22 cellular contexts compared by ENCODE assay signal in the genomic region with DNA sequence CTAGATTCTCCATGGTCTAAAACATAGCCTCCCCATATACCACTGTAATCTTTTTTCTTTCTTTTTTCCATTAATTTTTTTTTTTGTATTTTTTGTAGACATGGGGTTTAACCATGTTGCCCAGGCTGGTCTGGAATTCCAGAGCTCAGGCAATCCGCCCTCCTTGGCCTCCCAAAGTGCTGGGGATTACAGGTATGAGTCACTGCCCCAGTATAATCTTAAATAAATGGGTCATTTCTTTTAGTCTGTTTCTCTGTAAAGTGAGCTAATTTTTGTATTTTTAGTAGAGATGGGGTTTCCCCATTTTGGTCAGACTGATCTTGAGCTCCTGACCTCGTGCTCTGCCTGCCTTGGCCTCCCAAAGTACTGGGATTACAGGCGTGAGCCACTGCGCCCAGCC. TPM values are rescaled to one million over a fixed set of nuclear protein-coding genes. Genes with fewer than 3 reads are reported as not detected.
DNase-seq lines count a peak whose midpoint lies in the region; ATAC-seq and TF ChIP-seq lines count a peak whose summit lies in the region.
"Had no signal": no experiment of that assay in that cellular context is flagged by ENCODE, and none has a peak within 500 bp of the region (broad histone marks: within the 10 kb centered on the region; RNA-seq: fewer than 3 reads in every experiment).

No MANE protein-coding gene starts in this region.

- H3K9me3 Mint-ChIP-seq in activated CD4-positive, alpha-beta memory T cell treated with anti-CD3 and anti-CD28 coated beads for 36 hours: no peaks in the 10 kb centered on the region
- H3K9me3 Mint-ChIP-seq in activated CD4-positive, alpha-beta memory T cell treated with anti-CD3 and anti-CD28 coated beads, Interleukin-2, amount 10 ng/mL, durations not matched to agents 7 days and 5 days: no peaks in the 10 kb centered on the region
- no peaks in the 10 kb centered on the region for H3K9me3 Mint-ChIP-seq in dendritic cell treated with granulocyte-macrophage colony-stimulating factor and Interleukin-4, amounts not matched to agents 40 ng/mL and 50 ng/mL, for 4 days
- no peaks in the 10 kb centered on the region for H3K9me3 Mint-ChIP-seq in stimulated activated naive B cell treated with anti-CD40 and anti-IgM and Interleukin-4, amounts not matched to agents 10 μg/mL and 1 μg/mL and 100 μg/mL, for 72 hours
- no peaks in the 10 kb centered on the region for H3K9me3 Mint-ChIP-seq in progenitor cell of endocrine pancreas (ENCODE audit: low read depth)
- H3K9me3 Mint-ChIP-seq: brain; CD8-positive, alpha-beta T cell; H9 had no signal

- peak; percentile 63 to 74 for ATAC-seq in stimulated activated naive B cell treated with anti-CD40 and anti-IgM and Interleukin-4, amounts not matched to agents 10 μg/mL and 1 μg/mL and 100 μg/mL, for 72 hours (replicated peaks)
- ATAC-seq: CD8-positive, alpha-beta T cell; heart right ventricle had no signal

- peaks cover 21% of the 10 kb centered on the region for H3K4me1 Mint-ChIP-seq in activated CD4-positive, alpha-beta memory T cell treated with anti-CD3 and anti-CD28 coated beads for 36 hours (ENCODE audit: low read depth)
- H3K4me1 Mint-ChIP-seq in activated CD4-positive, alpha-beta memory T cell treated with anti-CD3 and anti-CD28 coated beads, Interleukin-2, amount 10 ng/mL, durations not matched to agents 7 days and 5 days: peaks cover 9% of the 10 kb centered on the region
- H3K4me1 Mint-ChIP-seq in dendritic cell treated with granulocyte-macrophage colony-stimulating factor and Interleukin-4, amounts not matched to agents 40 ng/mL and 50 ng/mL, for 4 days (ENCODE audit: low read depth): peaks cover 28% of the 10 kb centered on the region
- peaks cover 1 to 12% of the 10 kb centered on the region in 2 donors for H3K4me1 Mint-ChIP-seq in stimulated activated naive B cell treated with anti-CD40 and anti-IgM and Interleukin-4, amounts not matched to agents 10 μg/mL and 1 μg/mL and 100 μg/mL, for 72 hours
- H3K4me1 Mint-ChIP-seq in progenitor cell of endocrine pancreas (ENCODE audit: low read depth): peaks cover 17% of the 10 kb centered on the region

- H3K4me3 Mint-ChIP-seq in activated CD4-positive, alpha-beta memory T cell treated with anti-CD3 and anti-CD28 coated beads for 36 hours: no peak overlapping the region
- H3K4me3 Mint-ChIP-seq in activated CD4-positive, alpha-beta memory T cell treated with anti-CD3 and anti-CD28 coated beads, Interleukin-2, amount 10 ng/mL, durations not matched to agents 7 days and 5 days: no peak overlapping the region
- no peak overlapping the region for H3K4me3 Mint-ChIP-seq in dendritic cell treated with granulocyte-macrophage colony-stimulating factor and Interleukin-4, amounts not matched to agents 40 ng/mL and 50 ng/mL, for 4 days
- H3K4me3 Mint-ChIP-seq in stimulated activated naive B cell treated with anti-CD40 and anti-IgM and Interleukin-4, amounts not matched to agents 10 μg/mL and 1 μg/mL and 100 μg/mL, for 72 hours: peak overlapping the region in 1 of 2 donors; percentile 39
- H3K4me3 Mint-ChIP-seq in progenitor cell of endocrine pancreas (ENCODE audit: low read depth): no peak overlapping the region
- H3K4me3 Mint-ChIP-seq: brain; CD8-positive, alpha-beta T cell; H9 had no signal

- intact Hi-C loops in activated CD4-positive, alpha-beta memory T cell treated with anti-CD3 and anti-CD28 coated beads for 36 hours (cut with micrococcal nuclease): loop anchor here (1.0 kb wide), 1 partner anchor 26 kb away; no protein-coding TSS in a partner anchor
- intact Hi-C loops in dendritic cell treated with granulocyte-macrophage colony-stimulating factor and Interleukin-4, amounts not matched to agents 40 ng/mL and 50 ng/mL, for 4 days (cut with micrococcal nuclease): no loop called here

- DNase-seq in activated CD4-positive, alpha-beta memory T cell treated with anti-CD3 and anti-CD28 coated beads for 36 hours: peak; percentile 49
- no peak for DNase-seq in activated CD4-positive, alpha-beta memory T cell treated with anti-CD3 and anti-CD28 coated beads, Interleukin-2, amount 10 ng/mL, durations not matched to agents 7 days and 5 days
- peak; percentile 45 for DNase-seq in LHCN-M2 (ENCODE audit: low read depth)
- DNase-seq in stimulated activated naive B cell treated with anti-CD40 and anti-IgM and Interleukin-4, amounts not matched to agents 10 μg/mL and 1 μg/mL and 100 μg/mL, for 72 hours: no peak
- no peak for DNase-seq in progenitor cell of endocrine pancreas (ENCODE audit: low spot score, unreplicated experiment)
- DNase-seq in NCI-H1436 treated with DMSO at 0.1 percent for 48 hours (lab: John Stamatoyannopoulos, UW): no peak
- DNase-seq in GM13976 (ENCODE audit: low spot score): no peak
- DNase-seq: activated CD4-positive, alpha-beta T cell treated with anti-CD3 and anti-CD28 coated beads, Interleukin-2, amount 50 U/mL, for 4 hours; activated gamma-delta T cell; CD8-positive, alpha-beta T cell; H9; heart right ventricle; kidney; midbrain; NCI-H1417; NCI-H446; Right ventricle myocardium superior; stimulated activated CD4-positive, alpha-beta T cell treated with anti-CD3 and anti-CD28 coated beads, Interleukin-4, amount 100 ng/mL, for 1 hour; stimulated activated CD8-positive, alpha-beta memory T cell treated with anti-CD3 and anti-CD28 coated beads, Interleukin-4, amount 100 ng/mL, for 48 hours; upper lobe of left lung had no signal

- no peaks in the 10 kb centered on the region for H3K27me3 Mint-ChIP-seq in activated CD4-positive, alpha-beta memory T cell treated with anti-CD3 and anti-CD28 coated beads for 36 hours
- H3K27me3 Mint-ChIP-seq in activated CD4-positive, alpha-beta memory T cell treated with anti-CD3 and anti-CD28 coated beads, Interleukin-2, amount 10 ng/mL, durations not matched to agents 7 days and 5 days: no peaks in the 10 kb centered on the region
- no peaks in the 10 kb centered on the region for H3K27me3 Mint-ChIP-seq in dendritic cell treated with granulocyte-macrophage colony-stimulating factor and Interleukin-4, amounts not matched to agents 40 ng/mL and 50 ng/mL, for 4 days
- H3K27me3 Mint-ChIP-seq in stimulated activated naive B cell treated with anti-CD40 and anti-IgM and Interleukin-4, amounts not matched to agents 10 μg/mL and 1 μg/mL and 100 μg/mL, for 72 hours: no peaks in the 10 kb centered on the region
- H3K27me3 Mint-ChIP-seq in progenitor cell of endocrine pancreas: no peaks in the 10 kb centered on the region

- TF ChIP-seq CTCF in progenitor cell of endocrine pancreas (IDR thresholded peaks at IDR 0.05; ENCODE audit: unreplicated experiment) (no peak), GM13976 (IDR thresholded peaks at IDR 0.05; ENCODE audit: borderline replicate concordance, control extremely low read depth, extremely low read depth, insufficient read depth, missing control alignments) (no peak)

- POLR2A ChIA-PET in activated CD4-positive, alpha-beta memory T cell treated with anti-CD3 and anti-CD28 coated beads for 36 hours (lab: Charles Lee): interaction anchor here (0.6 kb wide), 1 partner anchor 120 kb away, joined by 3 read pairs; no protein-coding TSS in a partner anchor
- POLR2A ChIA-PET in activated CD4-positive, alpha-beta memory T cell treated with anti-CD3 and anti-CD28 coated beads, Interleukin-2, amount 10 ng/mL, durations not matched to agents 7 days and 5 days (lab: Charles Lee): interaction anchor here (1.1 kb wide), 1 partner anchor 27 kb away, joined by 3 read pairs; no protein-coding TSS in a partner anchor

- CTCF ChIA-PET in activated CD4-positive, alpha-beta memory T cell treated with anti-CD3 and anti-CD28 coated beads for 36 hours (lab: Charles Lee): interaction anchor here (0.6 to 3.1 kb wide), 4 partner anchors 27 to 284 kb away, joined by 3 to 22 read pairs (median 6); a partner anchor contains a TSS
- CTCF ChIA-PET in activated CD4-positive, alpha-beta memory T cell treated with anti-CD3 and anti-CD28 coated beads, Interleukin-2, amount 10 ng/mL, durations not matched to agents 7 days and 5 days (lab: Charles Lee): interaction anchor here (0.6 to 1.5 kb wide), 2 partner anchors 147 to 365 kb away, joined by 3 to 4 read pairs; no protein-coding TSS in a partner anchor

- in situ Hi-C loops in GM13976 (cut with MboI; ENCODE audit: low sequenced_read_pairs, unreplicated experiment): no loop called here

- no peaks in the 10 kb centered on the region for H3K36me3 Mint-ChIP-seq in activated CD4-positive, alpha-beta memory T cell treated with anti-CD3 and anti-CD28 coated beads for 36 hours
- H3K36me3 Mint-ChIP-seq in activated CD4-positive, alpha-beta memory T cell treated with anti-CD3 and anti-CD28 coated beads, Interleukin-2, amount 10 ng/mL, durations not matched to agents 7 days and 5 days (ENCODE audit: low read depth): no peaks in the 10 kb centered on the region
- no peaks in the 10 kb centered on the region for H3K36me3 Mint-ChIP-seq in dendritic cell treated with granulocyte-macrophage colony-stimulating factor and Interleukin-4, amounts not matched to agents 40 ng/mL and 50 ng/mL, for 4 days (ENCODE audit: low read depth)
- no peaks in the 10 kb centered on the region for H3K36me3 Mint-ChIP-seq in stimulated activated naive B cell treated with anti-CD40 and anti-IgM and Interleukin-4, amounts not matched to agents 10 μg/mL and 1 μg/mL and 100 μg/mL, for 72 hours
- no peaks in the 10 kb centered on the region for H3K36me3 Mint-ChIP-seq in progenitor cell of endocrine pancreas (ENCODE audit: insufficient read depth)
- H3K36me3 Mint-ChIP-seq: brain; CD8-positive, alpha-beta T cell had no signal

- peak overlapping the region; percentile 13 for H3K27ac Mint-ChIP-seq in activated CD4-positive, alpha-beta memory T cell treated with anti-CD3 and anti-CD28 coated beads for 36 hours
- no peak overlapping the region for H3K27ac Mint-ChIP-seq in activated CD4-positive, alpha-beta memory T cell treated with anti-CD3 and anti-CD28 coated beads, Interleukin-2, amount 10 ng/mL, durations not matched to agents 7 days and 5 days
- peak overlapping the region; percentile 51 for H3K27ac Mint-ChIP-seq in dendritic cell treated with granulocyte-macrophage colony-stimulating factor and Interleukin-4, amounts not matched to agents 40 ng/mL and 50 ng/mL, for 4 days
- no peak overlapping the region for H3K27ac Mint-ChIP-seq in stimulated activated naive B cell treated with anti-CD40 and anti-IgM and Interleukin-4, amounts not matched to agents 10 μg/mL and 1 μg/mL and 100 μg/mL, for 72 hours
- H3K27ac Mint-ChIP-seq in progenitor cell of endocrine pancreas: no peak overlapping the region
- H3K27ac Mint-ChIP-seq: CD8-positive, alpha-beta T cell had no signal

RNA-seq across cellular contexts. Expression of a gene that starts 5.7 kb away (rescaled TPM):
- total RNA-seq in activated CD4-positive, alpha-beta memory T cell treated with anti-CD3 and anti-CD28 coated beads for 36 hours: 100 to 1,000 TPM; 235 to 238 TPM
- total RNA-seq in activated CD4-positive, alpha-beta memory T cell treated with anti-CD3 and anti-CD28 coated beads, Interleukin-2, amount 10 ng/mL, durations not matched to agents 7 days and 5 days: 10 to 100 TPM; 87.9 to 90.8 TPM
- total RNA-seq in LHCN-M2 (2014; rRNA removed): 234 and 259 TPM in 2 replicates
- polyA plus RNA-seq in LHCN-M2 (2012): 271 TPM
- total RNA-seq in progenitor cell of endocrine pancreas: 96.5 and 106 TPM in 2 replicates

RNA-seq across cellular contexts. Expression of a gene that starts 18.6 kb away (rescaled TPM):
- total RNA-seq in activated CD4-positive, alpha-beta memory T cell treated with anti-CD3 and anti-CD28 coated beads for 36 hours: 100 to 1,000 TPM; 790 to 814 TPM
- total RNA-seq in activated CD4-positive, alpha-beta memory T cell treated with anti-CD3 and anti-CD28 coated beads, Interleukin-2, amount 10 ng/mL, durations not matched to agents 7 days and 5 days: 100 to 1,000 TPM; 364 to 374 TPM
- 683 and 689 TPM in 2 replicates for total RNA-seq in LHCN-M2 (2014; rRNA removed)
- polyA plus RNA-seq in LHCN-M2 (2012): 1,187 TPM
- 318 and 358 TPM in 2 replicates for total RNA-seq in progenitor cell of endocrine pancreas

RNA-seq across cellular contexts. Expression of a gene that starts 27.0 kb away (rescaled TPM):
- 10 to 100 TPM; 58.0 to 58.7 TPM for total RNA-seq in activated CD4-positive, alpha-beta memory T cell treated with anti-CD3 and anti-CD28 coated beads for 36 hours
- 10 to 100 TPM; 50.9 to 53.0 TPM for total RNA-seq in activated CD4-positive, alpha-beta memory T cell treated with anti-CD3 and anti-CD28 coated beads, Interleukin-2, amount 10 ng/mL, durations not matched to agents 7 days and 5 days
- total RNA-seq in LHCN-M2 (2014; rRNA removed) (83.7 and 89.6 TPM in 2 replicates), progenitor cell of endocrine pancreas (55.4 and 59.8 TPM in 2 replicates)
- polyA plus RNA-seq in LHCN-M2 (2012): 28.8 TPM

Comparison
In these comparisons a context has a peak if more than half of its experiments do, and no peak if none do; other contexts are left out.
1. DNase-seq: peak in activated CD4-positive, alpha-beta memory T cell treated with anti-CD3 and anti-CD28 coated beads for 36 hours (single experiment) and LHCN-M2 (single experiment); none in activated CD4-positive, alpha-beta memory T cell treated with anti-CD3 and anti-CD28 coated beads, Interleukin-2, amount 10 ng/mL, durations not matched to agents 7 days and 5 days (single experiment), stimulated activated naive B cell treated with anti-CD40 and anti-IgM and Interleukin-4, amounts not matched to agents 10 μg/mL and 1 μg/mL and 100 μg/mL, for 72 hours (single experiment), progenitor cell of endocrine pancreas (single experiment), NCI-H1436 treated with DMSO at 0.1 percent for 48 hours (single experiment) and GM13976 (single experiment).
2. H3K27ac Mint-ChIP-seq: peak in activated CD4-positive, alpha-beta memory T cell treated with anti-CD3 and anti-CD28 coated beads for 36 hours (single experiment) and dendritic cell treated with granulocyte-macrophage colony-stimulating factor and Interleukin-4, amounts not matched to agents 40 ng/mL and 50 ng/mL, for 4 days (single experiment); none in activated CD4-positive, alpha-beta memory T cell treated with anti-CD3 and anti-CD28 coated beads, Interleukin-2, amount 10 ng/mL, durations not matched to agents 7 days and 5 days (single experiment), stimulated activated naive B cell treated with anti-CD40 and anti-IgM and Interleukin-4, amounts not matched to agents 10 μg/mL and 1 μg/mL and 100 μg/mL, for 72 hours (single experiment) and progenitor cell of endocrine pancreas (single experiment).